Comparison of ENCODE assay signal across 8 cellular contexts in genomic region chr10:93481931-93482834, GRCh38. TPM values are rescaled to one million over a fixed set of nuclear protein-coding genes. Genes with fewer than 3 reads are reported as not detected.
DNase-seq lines count a peak whose midpoint lies in the region; ATAC-seq and TF ChIP-seq lines count a peak whose summit lies in the region.

TSS of gene MYOF (minus strand) at chr10:93482334. CDS start at chr10:93482194, 140 bp downstream.

- peak; percentile 57 for TF ChIP-seq CTCF in mesothelial cell of epicardium (IDR thresholded peaks at IDR 0.05; ENCODE audit: unreplicated experiment)

- peak; percentile 86 for DNase-seq in AML-193 (lab: John Stamatoyannopoulos, UW)
- DNase-seq in NCI-H69 (lab: John Stamatoyannopoulos, UW): peak; percentile 64
- DNase-seq in activated CD8-positive, alpha-beta memory T cell treated with anti-CD3 and anti-CD28 coated beads, Interleukin-2, amount 50 U/mL, for 1 hour (ENCODE audit: extremely low read depth): peak; percentile 21
- no peak for DNase-seq in epithelial cell of prostate (ENCODE audit: low read depth, low spot score)
- DNase-seq in mesothelial cell of epicardium (ENCODE audit: low spot score in 2 of 2, unreplicated experiment in 2 of 2): peak in 1 of 2 experiments; percentile 68
- DNase-seq in stimulated activated naive CD8-positive, alpha-beta T cell treated with anti-CD3 and anti-CD28 coated beads, Interleukin-15, amount 100 ng/mL, for 72 hours: peak; percentile 47 to 61

- peak within 1 kb of the TSS; percentile 98 for H3K27ac Mint-ChIP-seq in mesothelial cell of epicardium
- H3K27ac Mint-ChIP-seq in stimulated activated naive CD8-positive, alpha-beta T cell treated with anti-CD3 and anti-CD28 coated beads, Interleukin-15, amount 100 ng/mL, for 72 hours: peak within 1 kb of the TSS; percentile 94 to 99

- peaks cover 28% of the 10 kb centered on the region for H3K4me1 Mint-ChIP-seq in mesothelial cell of epicardium
- peaks cover 23% of the 10 kb centered on the region for H3K4me1 Mint-ChIP-seq in stimulated activated naive CD8-positive, alpha-beta T cell treated with anti-CD3 and anti-CD28 coated beads, Interleukin-15, amount 100 ng/mL, for 72 hours

- H3K27ac ChIP-seq in epithelial cell of prostate: peak within 1 kb of the TSS; percentile 99

- H3K4me3 Mint-ChIP-seq in mesothelial cell of epicardium: peak within 1 kb of the TSS; percentile 87
- peak within 1 kb of the TSS; percentile 86 to 98 for H3K4me3 Mint-ChIP-seq in stimulated activated naive CD8-positive, alpha-beta T cell treated with anti-CD3 and anti-CD28 coated beads, Interleukin-15, amount 100 ng/mL, for 72 hours

- no peaks in the 10 kb centered on the region for H3K36me3 Mint-ChIP-seq in mesothelial cell of epicardium

- ATAC-seq in GM18861 (IDR thresholded peaks at IDR 0.05; ENCODE audit: unreplicated experiment) (peak; percentile 83), HG03280 (IDR thresholded peaks at IDR 0.05; ENCODE audit: unreplicated experiment) (peak; percentile 74)
- peak; percentile 87 for ATAC-seq in stimulated activated naive CD8-positive, alpha-beta T cell treated with anti-CD3 and anti-CD28 coated beads, Interleukin-15, amount 100 ng/mL, for 72 hours

- H3K27me3 Mint-ChIP-seq in mesothelial cell of epicardium (ENCODE audit: low read depth): no peaks in the 10 kb centered on the region
- no peaks in the 10 kb centered on the region for H3K27me3 Mint-ChIP-seq in stimulated activated naive CD8-positive, alpha-beta T cell treated with anti-CD3 and anti-CD28 coated beads, Interleukin-15, amount 100 ng/mL, for 72 hours

- no peaks in the 10 kb centered on the region for H3K9me3 Mint-ChIP-seq in mesothelial cell of epicardium
- no peaks in the 10 kb centered on the region for H3K9me3 Mint-ChIP-seq in stimulated activated naive CD8-positive, alpha-beta T cell treated with anti-CD3 and anti-CD28 coated beads, Interleukin-15, amount 100 ng/mL, for 72 hours

RNA-seq across cellular contexts. Expression of gene MYOF, which starts in this region (rescaled TPM):
- 53.3 to 58.5 TPM (median 56.0 TPM) in 3 replicates for total RNA-seq in mesothelial cell of epicardium
